ENCODE assay signal across 13 cellular contexts in the genomic region with DNA sequence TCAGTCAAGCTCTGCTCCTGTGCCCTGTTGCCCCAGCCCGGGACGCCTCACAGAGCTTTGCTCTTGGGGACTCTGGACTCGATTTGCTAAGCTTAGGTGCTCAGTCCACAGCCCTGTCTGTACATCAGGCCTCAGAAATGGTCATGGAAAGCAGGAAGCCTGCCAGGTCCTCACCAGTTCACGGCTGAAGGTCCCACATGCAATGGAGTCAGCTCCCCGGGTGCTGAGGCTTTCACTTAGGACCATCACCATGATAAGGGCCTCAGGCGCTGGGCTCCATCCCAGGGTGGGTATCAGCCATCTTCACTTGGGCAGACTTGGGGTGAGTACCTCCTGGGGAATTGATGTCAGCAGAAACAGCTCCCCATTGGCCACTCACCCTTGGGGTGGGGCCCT. TPM values are rescaled to one million over a fixed set of nuclear protein-coding genes. Genes with fewer than 3 reads are reported as not detected.
A peak's percentile ranks its signal among the peaks of the same experiment; 100 is the strongest.
DNase-seq lines count a peak whose midpoint lies in the region; ATAC-seq and TF ChIP-seq lines count a peak whose summit lies in the region.
"Had no signal": no experiment of that assay in that cellular context is flagged by ENCODE, and none has a peak within 500 bp of the region (broad histone marks: within the 10 kb centered on the region; RNA-seq: fewer than 3 reads in every experiment).

No MANE protein-coding gene starts in this region.

- TF ChIP-seq EP300 in tibial nerve (IDR thresholded peaks at IDR 0.05), result no peak

- 55 to 78% methylated on average over 5 to 6 of the region's 6 CpGs for WGBS in tibial nerve, 2 donors

- peaks cover 0 to 16% (median 6%) of the 10 kb centered on the region in 3 experiments for H3K36me3 ChIP-seq in naive thymus-derived CD4-positive, alpha-beta T cell (ENCODE audit: control insufficient read depth in 2 of 3, insufficient read depth in 3 of 3, low read length in 3 of 3)
- peaks cover 0 to 6% (median 0%) of the 10 kb centered on the region in 3 donors for H3K36me3 ChIP-seq in tibial nerve

- peaks cover 14% of the 10 kb centered on the region for H3K36me3 Mint-ChIP-seq in activated CD8-positive, alpha-beta memory T cell treated with anti-CD3 and anti-CD28 coated beads, Interleukin-2, amount 10 ng/mL, durations not matched to agents 7 days and 5 days
- H3K36me3 Mint-ChIP-seq in naive thymus-derived CD4-positive, alpha-beta T cell, result peaks cover 4 to 26% (median 9%) of the 10 kb centered on the region in 5 donors

- TF ChIP-seq CTCF in tibial nerve (IDR thresholded peaks at IDR 0.05), result no peak

- no peaks in the 10 kb centered on the region for H3K9me3 Mint-ChIP-seq in activated CD8-positive, alpha-beta memory T cell treated with anti-CD3 and anti-CD28 coated beads, Interleukin-2, amount 10 ng/mL, durations not matched to agents 7 days and 5 days (ENCODE audit: low read depth)
- H3K9me3 Mint-ChIP-seq in naive thymus-derived CD4-positive, alpha-beta T cell, result no peaks in the 10 kb centered on the region

- peak overlapping the region; percentile 79 for H3K27ac Mint-ChIP-seq in activated CD8-positive, alpha-beta memory T cell treated with anti-CD3 and anti-CD28 coated beads, Interleukin-2, amount 10 ng/mL, durations not matched to agents 7 days and 5 days
- H3K27ac Mint-ChIP-seq in naive thymus-derived CD4-positive, alpha-beta T cell, result peak overlapping the region in 5 of 9 donors; percentile 41 to 94 (median 61)

- TF ChIP-seq POLR2A in tibial nerve (IDR thresholded peaks at IDR 0.05), result no peak

- no peaks in the 10 kb centered on the region for H3K27me3 ChIP-seq in naive thymus-derived CD4-positive, alpha-beta T cell (ENCODE audit: control insufficient read depth in 2 of 2, insufficient read depth in 2 of 2, low read length in 2 of 2)
- H3K27me3 ChIP-seq in tibial nerve, result no peaks in the 10 kb centered on the region
- H3K27me3 ChIP-seq: pancreas, SJSA1 had no signal

- H3K4me1 Mint-ChIP-seq in activated CD8-positive, alpha-beta memory T cell treated with anti-CD3 and anti-CD28 coated beads, Interleukin-2, amount 10 ng/mL, durations not matched to agents 7 days and 5 days, result peaks cover 94% of the 10 kb centered on the region
- peaks cover 68 to 97% (median 90%) of the 10 kb centered on the region in 7 donors for H3K4me1 Mint-ChIP-seq in naive thymus-derived CD4-positive, alpha-beta T cell

- peaks cover 81 to 91% of the 10 kb centered on the region in 2 donors for H3K4me1 ChIP-seq in naive thymus-derived CD4-positive, alpha-beta T cell (ENCODE audit: control insufficient read depth in 2 of 2, insufficient read depth in 2 of 2, low read length in 2 of 2)
- H3K4me1 ChIP-seq in tibial nerve, result peaks cover 19 to 100% (median 98%) of the 10 kb centered on the region in 4 donors
- H3K4me1 ChIP-seq: SJSA1 had no signal

- POLR2A ChIA-PET in naive thymus-derived CD4-positive, alpha-beta T cell (lab: Charles Lee), result interaction anchor here (1.6 to 15.1 kb wide), 4 partner anchors 9 to 35 kb away, joined by 6 to 271 read pairs (median 12); no protein-coding TSS in a partner anchor

- H3K4me3 ChIP-seq in naive thymus-derived CD4-positive, alpha-beta T cell (ENCODE audit: low read length), result no peak overlapping the region
- H3K4me3 ChIP-seq in tibial nerve, result no peak overlapping the region
- H3K4me3 ChIP-seq: pancreas, SJSA1 had no signal

- CTCF ChIA-PET in activated CD8-positive, alpha-beta memory T cell treated with anti-CD3 and anti-CD28 coated beads, Interleukin-2, amount 10 ng/mL, durations not matched to agents 7 days and 5 days (lab: Charles Lee), result interaction anchor here (0.8 to 10.8 kb wide), 10 partner anchors 9 to 80 kb away, joined by 3 to 76 read pairs (median 6); no protein-coding TSS in a partner anchor
- CTCF ChIA-PET in naive thymus-derived CD4-positive, alpha-beta T cell (lab: Charles Lee), result interaction anchor here (0.9 to 7.5 kb wide), 8 partner anchors 9 to 51 kb away, joined by 3 to 81 read pairs (median 4); no protein-coding TSS in a partner anchor

- no peak overlapping the region for H3K4me3 Mint-ChIP-seq in activated CD8-positive, alpha-beta memory T cell treated with anti-CD3 and anti-CD28 coated beads, Interleukin-2, amount 10 ng/mL, durations not matched to agents 7 days and 5 days
- H3K4me3 Mint-ChIP-seq in naive thymus-derived CD4-positive, alpha-beta T cell, result peak overlapping the region in 2 of 10 donors; percentile 11 to 25

- intact Hi-C loops in naive thymus-derived CD4-positive, alpha-beta T cell (cut with micrococcal nuclease), result no loop called here

- no peaks in the 10 kb centered on the region for H3K27me3 Mint-ChIP-seq in activated CD8-positive, alpha-beta memory T cell treated with anti-CD3 and anti-CD28 coated beads, Interleukin-2, amount 10 ng/mL, durations not matched to agents 7 days and 5 days
- H3K27me3 Mint-ChIP-seq in naive thymus-derived CD4-positive, alpha-beta T cell, result no peaks in the 10 kb centered on the region

- no peaks in the 10 kb centered on the region for H3K9me3 ChIP-seq in naive thymus-derived CD4-positive, alpha-beta T cell (ENCODE audit: control insufficient read depth in 2 of 3, low read length in 3 of 3)
- no peaks in the 10 kb centered on the region for H3K9me3 ChIP-seq in tibial nerve
- H3K9me3 ChIP-seq: pancreas, SJSA1 had no signal

- no peak for ATAC-seq in activated CD8-positive, alpha-beta memory T cell treated with anti-CD3 and anti-CD28 coated beads, Interleukin-2, amount 10 ng/mL, durations not matched to agents 7 days and 5 days
- no peak for ATAC-seq in naive thymus-derived CD4-positive, alpha-beta T cell
- ATAC-seq in HG03457 (IDR thresholded peaks at IDR 0.05; ENCODE audit: unreplicated experiment), result no peak
- ATAC-seq in GM18519 (IDR thresholded peaks at IDR 0.05; ENCODE audit: low FRiP score, unreplicated experiment), result no peak
- ATAC-seq: pancreas had no signal

- peak overlapping the region; percentile 95 for H3K27ac ChIP-seq in angular gyrus (ENCODE audit: low read depth, low read length)
- no peak overlapping the region for H3K27ac ChIP-seq in naive thymus-derived CD4-positive, alpha-beta T cell (ENCODE audit: low read depth, low read length)
- peak overlapping the region; percentile 71 to 98 (median 86) for H3K27ac ChIP-seq in tibial nerve
- H3K27ac ChIP-seq: pancreas, SJSA1 had no signal

- DNase-seq in activated CD8-positive, alpha-beta memory T cell treated with anti-CD3 and anti-CD28 coated beads, Interleukin-2, amount 10 ng/mL, durations not matched to agents 7 days and 5 days, result no peak
- DNase-seq in activated CD8-positive, alpha-beta memory T cell treated with anti-CD3 and anti-CD28 coated beads for 24 hours, result no peak
- no peak for DNase-seq in naive thymus-derived CD4-positive, alpha-beta T cell
- DNase-seq in tibial nerve (ENCODE audit: low spot score in 2 of 2) (no peak), T-helper 2 cell (no peak)
- DNase-seq: NCI-H1436; NCI-H748 treated with DMSO at 0.1 percent for 48 hours; pancreas; stimulated activated CD4-positive, alpha-beta T cell treated with anti-CD3 and anti-CD28 coated beads, Interleukin-4, amount 100 ng/mL, for 1 hour had no signal

RNA-seq across cellular contexts. Expression of a gene that starts 37.7 kb away (rescaled TPM):
- total RNA-seq in activated CD8-positive, alpha-beta memory T cell treated with anti-CD3 and anti-CD28 coated beads, Interleukin-2, amount 10 ng/mL, durations not matched to agents 7 days and 5 days, result 10 to 100 TPM; 33.5 to 45.5 TPM
- 10 to 100 TPM; 25.5 to 51.5 (median 28.6) TPM for total RNA-seq in naive thymus-derived CD4-positive, alpha-beta T cell
- polyA plus RNA-seq in naive thymus-derived CD4-positive, alpha-beta T cell, result 10 to 100 TPM in 1 of 2 donors, 1 to 10 TPM in 1; 3.9 to 18.8 TPM
- 10 to 100 TPM; 60.8 to 84.8 (median 78.8) TPM for total RNA-seq in tibial nerve
